11 cellular contexts compared by ENCODE assay signal in genomic region chr2:98713332-98714015, GRCh38. TPM values are rescaled to one million over a fixed set of nuclear protein-coding genes. Genes with fewer than 3 reads are reported as not detected.
A peak's percentile ranks its signal among the peaks of the same experiment; 100 is the strongest.
DNase-seq lines count a peak whose midpoint lies in the region; ATAC-seq and TF ChIP-seq lines count a peak whose summit lies in the region.
"Had no signal": no experiment of that assay in that cellular context is flagged by ENCODE, and none has a peak within 500 bp of the region (broad histone marks: within the 10 kb centered on the region; RNA-seq: fewer than 3 reads in every experiment).

No MANE protein-coding gene starts in this region.

- peaks cover 94% of the 10 kb centered on the region for H3K4me1 Mint-ChIP-seq in activated naive CD4-positive, alpha-beta T cell treated with anti-CD3 and anti-CD28 coated beads, Interleukin-2, amount 50 U/mL, for 24 hours
- H3K4me1 Mint-ChIP-seq in T-helper 2 cell treated with Interferon-gamma antibody and Interleukin-4, amounts not matched to agents 5 μg/mL and 100 μg/mL, for 36 hours (ENCODE audit: low read depth): peaks cover 60% of the 10 kb centered on the region

- no peaks in the 10 kb centered on the region for H3K4me1 ChIP-seq in foreskin keratinocyte
- H3K4me1 ChIP-seq in prostate gland (replicated peaks): no peaks in the 10 kb centered on the region

- no peak for DNase-seq in activated naive CD4-positive, alpha-beta T cell (lab: John Stamatoyannopoulos, UW)
- DNase-seq in T-helper 2 cell treated with Interferon-gamma antibody and Interleukin-4, amounts not matched to agents 5 μg/mL and 100 μg/mL, for 36 hours (ENCODE audit: low spot score): no peak
- no peak for DNase-seq in foreskin keratinocyte
- DNase-seq in globus pallidus (ENCODE audit: low spot score): no peak
- no peak for DNase-seq in prostate gland (ENCODE audit: low spot score)
- DNase-seq: activated CD4-positive, alpha-beta T cell treated with anti-CD3 and anti-CD28 coated beads for 48 hours; NCI-H2081; upper lobe of right lung had no signal

- H3K27me3 Mint-ChIP-seq in activated naive CD4-positive, alpha-beta T cell treated with anti-CD3 and anti-CD28 coated beads, Interleukin-2, amount 50 U/mL, for 24 hours: no peaks in the 10 kb centered on the region
- H3K27me3 Mint-ChIP-seq in T-helper 2 cell treated with Interferon-gamma antibody and Interleukin-4, amounts not matched to agents 5 μg/mL and 100 μg/mL, for 36 hours (ENCODE audit: low read depth): no peaks in the 10 kb centered on the region

- H3K36me3 ChIP-seq in prostate gland: no peaks in the 10 kb centered on the region
- H3K36me3 ChIP-seq: upper lobe of right lung had no signal

- peak; percentile 80 for ATAC-seq in GM21786 (IDR thresholded peaks at IDR 0.05; ENCODE audit: unreplicated experiment)
- ATAC-seq in HG03439 (IDR thresholded peaks at IDR 0.05; ENCODE audit: unreplicated experiment): peak; percentile 93
- ATAC-seq in foreskin keratinocyte: no peak
- ATAC-seq: upper lobe of right lung had no signal

- intact Hi-C loops in prostate gland (cut with DNase I): no loop called here

- 81% methylated on average over 4 of the region's 4 CpGs for WGBS in prostate gland

- TF ChIP-seq CTCF in foreskin keratinocyte (conservative IDR thresholded peaks at IDR 0.05) (no peak), prostate gland (IDR thresholded peaks at IDR 0.05) (no peak)

- H3K4me3 Mint-ChIP-seq in activated naive CD4-positive, alpha-beta T cell treated with anti-CD3 and anti-CD28 coated beads, Interleukin-2, amount 50 U/mL, for 24 hours: peak overlapping the region; percentile 49
- no peak overlapping the region for H3K4me3 Mint-ChIP-seq in T-helper 2 cell treated with Interferon-gamma antibody and Interleukin-4, amounts not matched to agents 5 μg/mL and 100 μg/mL, for 36 hours

- no peaks in the 10 kb centered on the region for H3K9me3 ChIP-seq in prostate gland
- H3K9me3 ChIP-seq: upper lobe of right lung had no signal

- H3K9me3 Mint-ChIP-seq in activated naive CD4-positive, alpha-beta T cell treated with anti-CD3 and anti-CD28 coated beads, Interleukin-2, amount 50 U/mL, for 24 hours: no peaks in the 10 kb centered on the region
- no peaks in the 10 kb centered on the region for H3K9me3 Mint-ChIP-seq in T-helper 2 cell treated with Interferon-gamma antibody and Interleukin-4, amounts not matched to agents 5 μg/mL and 100 μg/mL, for 36 hours

- peaks cover 7% of the 10 kb centered on the region for H3K36me3 Mint-ChIP-seq in activated naive CD4-positive, alpha-beta T cell treated with anti-CD3 and anti-CD28 coated beads, Interleukin-2, amount 50 U/mL, for 24 hours
- peaks cover 48% of the 10 kb centered on the region for H3K36me3 Mint-ChIP-seq in T-helper 2 cell treated with Interferon-gamma antibody and Interleukin-4, amounts not matched to agents 5 μg/mL and 100 μg/mL, for 36 hours (ENCODE audit: low read depth)

- TF ChIP-seq POLR2A in prostate gland (IDR thresholded peaks at IDR 0.05): no peak

- H3K27me3 ChIP-seq in foreskin keratinocyte (peaks cover 13% of the 10 kb centered on the region), prostate gland (replicated peaks; ENCODE audit: insufficient read depth) (no peaks in the 10 kb centered on the region)
- H3K27me3 ChIP-seq: upper lobe of right lung had no signal

- no peak overlapping the region for H3K27ac ChIP-seq in foreskin keratinocyte
- H3K27ac ChIP-seq in prostate gland: no peak overlapping the region
- H3K27ac ChIP-seq: upper lobe of right lung had no signal

- peak overlapping the region; percentile 89 for H3K27ac Mint-ChIP-seq in activated naive CD4-positive, alpha-beta T cell treated with anti-CD3 and anti-CD28 coated beads, Interleukin-2, amount 50 U/mL, for 24 hours
- no peak overlapping the region for H3K27ac Mint-ChIP-seq in T-helper 2 cell treated with Interferon-gamma antibody and Interleukin-4, amounts not matched to agents 5 μg/mL and 100 μg/mL, for 36 hours

- H3K4me3 ChIP-seq in prostate gland: no peak overlapping the region
- H3K4me3 ChIP-seq: upper lobe of right lung had no signal

RNA-seq across cellular contexts. Expression of gene MGAT4A, which starts 17.5 kb away (rescaled TPM):
- total RNA-seq in foreskin keratinocyte (0.31 and 0.63 TPM in 2 replicates), prostate gland (10 to 100 TPM; 14.0 to 20.4 TPM)
- 0.17 and 0.26 TPM in 2 replicates for polyA plus RNA-seq in foreskin keratinocyte
